Comparison of ENCODE assay signal across 24 cellular contexts in the genomic region with DNA sequence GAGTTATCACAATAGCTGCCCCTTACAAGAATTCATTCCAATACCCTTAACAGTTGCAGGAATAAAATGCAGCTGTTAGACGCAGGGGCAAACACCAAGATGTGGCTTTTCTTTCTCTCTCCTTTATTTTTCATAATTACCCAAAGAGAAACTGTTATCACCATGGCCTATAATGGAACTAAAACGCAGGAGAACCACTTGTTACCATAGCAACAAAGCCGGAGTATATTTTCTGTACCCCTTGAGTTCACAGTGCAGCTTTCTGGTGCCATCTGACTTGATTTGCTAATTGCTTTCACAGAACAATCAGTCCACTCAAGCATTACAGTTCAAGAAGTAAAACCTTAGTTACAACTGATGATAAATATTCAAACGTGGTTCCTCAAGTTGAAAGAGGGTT.
"Had no signal": no experiment of that assay in that cellular context is flagged by ENCODE, and none has a peak within 500 bp of the region (broad histone marks: within the 10 kb centered on the region; RNA-seq: fewer than 3 reads in every experiment).

No MANE protein-coding gene starts in this region.

- H3K9me3 ChIP-seq: ascending aorta, ovary, right lobe of liver, transverse colon had no signal

- DNase-seq: activated CD4-positive, alpha-beta memory T cell treated with anti-CD3 and anti-CD28 coated beads, Interleukin-2, amount 10 ng/mL, durations not matched to agents 7 days and 5 days; activated CD4-positive, alpha-beta T cell treated with anti-CD3 and anti-CD28 coated beads for 1 hour; activated CD4-positive, alpha-beta T cell treated with anti-CD3 and anti-CD28 coated beads, Interleukin-2, amount 10 ng/mL, durations not matched to agents 7 days and 5 days; activated CD8-positive, alpha-beta memory T cell treated with anti-CD3 and anti-CD28 coated beads, Interleukin-2, amount 50 U/mL, for 48 hours; activated gamma-delta T cell; activated naive CD4-positive, alpha-beta T cell treated with anti-CD3 and anti-CD28 coated beads, Interleukin-2, amount 10 ng/mL, durations not matched to agents 7 days and 5 days; activated naive CD8-positive, alpha-beta T cell treated with anti-CD3 and anti-CD28 coated beads, Interleukin-2, amount 10 ng/mL, durations not matched to agents 7 days and 5 days; activated T-cell treated with anti-CD3 and anti-CD28 coated beads, Interleukin-2, amount 50 U/mL, for 24 hours; caudate nucleus; cortex of kidney; foreskin fibroblast; head of caudate nucleus; immature natural killer cell; kidney; naive B cell; nephron progenitor cell; ovary; right lobe of liver; stimulated activated CD4-positive, alpha-beta T cell treated with anti-CD3 and anti-CD28 coated beads, Interleukin-2, amount 100 ng/mL, for 48 hours; stimulated activated naive CD4-positive, alpha-beta T cell treated with Interleukin-2 at 50 U/mL for 16 hours; transverse colon had no signal

- H3K27me3 ChIP-seq: ascending aorta, ovary, right lobe of liver, transverse colon had no signal

- H3K27ac ChIP-seq: ascending aorta, ovary, right lobe of liver had no signal

- H3K4me1 ChIP-seq: right lobe of liver, transverse colon had no signal

- H3K4me3 ChIP-seq: ascending aorta, ovary, right lobe of liver, transverse colon had no signal

- H3K36me3 ChIP-seq: ascending aorta, ovary, right lobe of liver, transverse colon had no signal

- ATAC-seq: esophagus mucosa, right lobe of liver, WTC11 had no signal
